ENCODE assay signal across 1 cellular context in genomic region chr10:72272689-72273409, GRCh38.
TF ChIP-seq lines count a peak whose summit lies in the region.

No MANE protein-coding gene starts in this region.

TF ChIP-seq in K562, 482 proteins besides CTCF, POLR2A, EP300 and RAD21 (continued from another document and continues in another):
- TF ChIP-seq, protein P1, sequence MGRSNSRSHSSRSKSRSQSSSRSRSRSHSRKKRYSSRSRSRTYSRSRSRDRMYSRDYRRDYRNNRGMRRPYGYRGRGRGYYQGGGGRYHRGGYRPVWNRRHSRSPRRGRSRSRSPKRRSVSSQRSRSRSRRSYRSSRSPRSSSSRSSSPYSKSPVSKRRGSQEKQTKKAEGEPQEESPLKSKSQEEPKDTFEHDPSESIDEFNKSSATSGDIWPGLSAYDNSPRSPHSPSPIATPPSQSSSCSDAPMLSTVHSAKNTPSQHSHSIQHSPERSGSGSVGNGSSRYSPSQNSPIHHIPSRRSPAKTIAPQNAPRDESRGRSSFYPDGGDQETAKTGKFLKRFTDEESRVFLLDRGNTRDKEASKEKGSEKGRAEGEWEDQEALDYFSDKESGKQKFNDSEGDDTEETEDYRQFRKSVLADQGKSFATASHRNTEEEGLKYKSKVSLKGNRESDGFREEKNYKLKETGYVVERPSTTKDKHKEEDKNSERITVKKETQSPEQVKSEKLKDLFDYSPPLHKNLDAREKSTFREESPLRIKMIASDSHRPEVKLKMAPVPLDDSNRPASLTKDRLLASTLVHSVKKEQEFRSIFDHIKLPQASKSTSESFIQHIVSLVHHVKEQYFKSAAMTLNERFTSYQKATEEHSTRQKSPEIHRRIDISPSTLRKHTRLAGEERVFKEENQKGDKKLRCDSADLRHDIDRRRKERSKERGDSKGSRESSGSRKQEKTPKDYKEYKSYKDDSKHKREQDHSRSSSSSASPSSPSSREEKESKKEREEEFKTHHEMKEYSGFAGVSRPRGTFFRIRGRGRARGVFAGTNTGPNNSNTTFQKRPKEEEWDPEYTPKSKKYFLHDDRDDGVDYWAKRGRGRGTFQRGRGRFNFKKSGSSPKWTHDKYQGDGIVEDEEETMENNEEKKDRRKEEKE (IDR thresholded peaks at IDR 0.05; ENCODE audit: borderline replicate concordance in 1 of 2, control insufficient read depth in 1 of 2, low read depth in 2 of 2, low read length in 1 of 2) = no peak
- TF ChIP-seq ARHGAP35 (IDR thresholded peaks at IDR 0.05; ENCODE audit: partially characterized antibody) = no peak
- no peak for TF ChIP-seq TSC22D4 (tag; IDR thresholded peaks at IDR 0.05)
- TF ChIP-seq ZNF785 (CRISPR knock-in tag; IDR thresholded peaks at IDR 0.05) = no peak
- TF ChIP-seq, protein P2, sequence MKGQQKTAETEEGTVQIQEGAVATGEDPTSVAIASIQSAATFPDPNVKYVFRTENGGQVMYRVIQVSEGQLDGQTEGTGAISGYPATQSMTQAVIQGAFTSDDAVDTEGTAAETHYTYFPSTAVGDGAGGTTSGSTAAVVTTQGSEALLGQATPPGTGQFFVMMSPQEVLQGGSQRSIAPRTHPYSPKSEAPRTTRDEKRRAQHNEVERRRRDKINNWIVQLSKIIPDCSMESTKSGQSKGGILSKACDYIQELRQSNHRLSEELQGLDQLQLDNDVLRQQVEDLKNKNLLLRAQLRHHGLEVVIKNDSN (CRISPR knock-in tag; IDR thresholded peaks at IDR 0.05) = peak; percentile 57
- TF ChIP-seq FOSL1 (tag; conservative IDR thresholded peaks at IDR 0.05) = peak; percentile 78
- TF ChIP-seq KLF1 (tag; IDR thresholded peaks at IDR 0.05) = peak; percentile 91
- TF ChIP-seq, protein P3, sequence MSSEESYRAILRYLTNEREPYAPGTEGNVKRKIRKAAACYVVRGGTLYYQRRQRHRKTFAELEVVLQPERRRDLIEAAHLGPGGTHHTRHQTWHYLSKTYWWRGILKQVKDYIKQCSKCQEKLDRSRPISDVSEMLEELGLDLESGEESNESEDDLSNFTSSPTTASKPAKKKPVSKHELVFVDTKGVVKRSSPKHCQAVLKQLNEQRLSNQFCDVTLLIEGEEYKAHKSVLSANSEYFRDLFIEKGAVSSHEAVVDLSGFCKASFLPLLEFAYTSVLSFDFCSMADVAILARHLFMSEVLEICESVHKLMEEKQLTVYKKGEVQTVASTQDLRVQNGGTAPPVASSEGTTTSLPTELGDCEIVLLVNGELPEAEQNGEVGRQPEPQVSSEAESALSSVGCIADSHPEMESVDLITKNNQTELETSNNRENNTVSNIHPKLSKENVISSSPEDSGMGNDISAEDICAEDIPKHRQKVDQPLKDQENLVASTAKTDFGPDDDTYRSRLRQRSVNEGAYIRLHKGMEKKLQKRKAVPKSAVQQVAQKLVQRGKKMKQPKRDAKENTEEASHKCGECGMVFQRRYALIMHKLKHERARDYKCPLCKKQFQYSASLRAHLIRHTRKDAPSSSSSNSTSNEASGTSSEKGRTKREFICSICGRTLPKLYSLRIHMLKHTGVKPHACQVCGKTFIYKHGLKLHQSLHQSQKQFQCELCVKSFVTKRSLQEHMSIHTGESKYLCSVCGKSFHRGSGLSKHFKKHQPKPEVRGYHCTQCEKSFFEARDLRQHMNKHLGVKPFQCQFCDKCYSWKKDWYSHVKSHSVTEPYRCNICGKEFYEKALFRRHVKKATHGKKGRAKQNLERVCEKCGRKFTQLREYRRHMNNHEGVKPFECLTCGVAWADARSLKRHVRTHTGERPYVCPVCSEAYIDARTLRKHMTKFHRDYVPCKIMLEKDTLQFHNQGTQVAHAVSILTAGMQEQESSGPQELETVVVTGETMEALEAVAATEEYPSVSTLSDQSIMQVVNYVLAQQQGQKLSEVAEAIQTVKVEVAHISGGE (CRISPR knock-in tag; IDR thresholded peaks at IDR 0.05) = no peak
- no peak for TF ChIP-seq MTF1 (CRISPR knock-in tag; IDR thresholded peaks at IDR 0.05; ENCODE audit: borderline replicate concordance)
- TF ChIP-seq CBX3 (IDR thresholded peaks at IDR 0.05; ENCODE audit: borderline replicate concordance in 1 of 2, low read length in 2 of 2) = peak in 1 of 2 experiments; percentile 77; a peak in 2 of 3 replicates
- TF ChIP-seq L3MBTL2 (IDR thresholded peaks at IDR 0.05) = no peak
- no peak for TF ChIP-seq HNRNPH1 (optimal IDR thresholded peaks at IDR 0.05; ENCODE audit: low read depth, low read length)
- TF ChIP-seq ETV1 (tag; conservative IDR thresholded peaks at IDR 0.05; ENCODE audit: low read depth) = peak; percentile 92
- TF ChIP-seq, protein P4, sequence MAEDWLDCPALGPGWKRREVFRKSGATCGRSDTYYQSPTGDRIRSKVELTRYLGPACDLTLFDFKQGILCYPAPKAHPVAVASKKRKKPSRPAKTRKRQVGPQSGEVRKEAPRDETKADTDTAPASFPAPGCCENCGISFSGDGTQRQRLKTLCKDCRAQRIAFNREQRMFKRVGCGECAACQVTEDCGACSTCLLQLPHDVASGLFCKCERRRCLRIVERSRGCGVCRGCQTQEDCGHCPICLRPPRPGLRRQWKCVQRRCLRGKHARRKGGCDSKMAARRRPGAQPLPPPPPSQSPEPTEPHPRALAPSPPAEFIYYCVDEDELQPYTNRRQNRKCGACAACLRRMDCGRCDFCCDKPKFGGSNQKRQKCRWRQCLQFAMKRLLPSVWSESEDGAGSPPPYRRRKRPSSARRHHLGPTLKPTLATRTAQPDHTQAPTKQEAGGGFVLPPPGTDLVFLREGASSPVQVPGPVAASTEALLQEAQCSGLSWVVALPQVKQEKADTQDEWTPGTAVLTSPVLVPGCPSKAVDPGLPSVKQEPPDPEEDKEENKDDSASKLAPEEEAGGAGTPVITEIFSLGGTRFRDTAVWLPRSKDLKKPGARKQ (CRISPR knock-in tag; IDR thresholded peaks at IDR 0.05) = no peak
- 0 out of 2 replicates have a peak, but pooled peaks have one; percentile 25 for TF ChIP-seq ZNF133 (CRISPR knock-in tag; IDR thresholded peaks at IDR 0.05)
- TF ChIP-seq RNF2 (IDR thresholded peaks at IDR 0.05) = no peak
- TF ChIP-seq ZNF57 (CRISPR knock-in tag; IDR thresholded peaks at IDR 0.05) = no peak; the same call in 1 of the 2 replicates
- TF ChIP-seq MTA3 (IDR thresholded peaks at IDR 0.05; ENCODE audit: borderline replicate concordance) = no peak
- TF ChIP-seq, protein P5, sequence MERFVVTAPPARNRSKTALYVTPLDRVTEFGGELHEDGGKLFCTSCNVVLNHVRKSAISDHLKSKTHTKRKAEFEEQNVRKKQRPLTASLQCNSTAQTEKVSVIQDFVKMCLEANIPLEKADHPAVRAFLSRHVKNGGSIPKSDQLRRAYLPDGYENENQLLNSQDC (CRISPR knock-in tag; IDR thresholded peaks at IDR 0.05) = no peak; the same call in 1 of the 2 replicates
- no peak for TF ChIP-seq MCM7 (IDR thresholded peaks at IDR 0.05)
- TF ChIP-seq EGR1 (conservative IDR thresholded peaks at IDR 0.05) = no peak
- TF ChIP-seq MECOM (CRISPR knock-in tag; IDR thresholded peaks at IDR 0.05) = peak; percentile 74
- TF ChIP-seq GABPA (tag; conservative IDR thresholded peaks at IDR 0.05; ENCODE audit: low read depth) = no peak
- no peak for TF ChIP-seq ZNF217 (CRISPR knock-in tag; IDR thresholded peaks at IDR 0.05)
- TF ChIP-seq SNAPC5 (CRISPR knock-in tag; IDR thresholded peaks at IDR 0.05) = no peak
- TF ChIP-seq, protein P6, sequence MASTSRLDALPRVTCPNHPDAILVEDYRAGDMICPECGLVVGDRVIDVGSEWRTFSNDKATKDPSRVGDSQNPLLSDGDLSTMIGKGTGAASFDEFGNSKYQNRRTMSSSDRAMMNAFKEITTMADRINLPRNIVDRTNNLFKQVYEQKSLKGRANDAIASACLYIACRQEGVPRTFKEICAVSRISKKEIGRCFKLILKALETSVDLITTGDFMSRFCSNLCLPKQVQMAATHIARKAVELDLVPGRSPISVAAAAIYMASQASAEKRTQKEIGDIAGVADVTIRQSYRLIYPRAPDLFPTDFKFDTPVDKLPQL (IDR thresholded peaks at IDR 0.05; ENCODE audit: extremely low read depth, insufficient read length) = no peak
- no peak for TF ChIP-seq MCM5 (IDR thresholded peaks at IDR 0.05; ENCODE audit: low read depth)
- peak; percentile 41; the same call in 1 of the 2 replicates for TF ChIP-seq MAX (CRISPR knock-in tag; IDR thresholded peaks at IDR 0.05)
- TF ChIP-seq CBX1 (IDR thresholded peaks at IDR 0.05; ENCODE audit: low read depth) = peak; percentile 87
- TF ChIP-seq HDGF (IDR thresholded peaks at IDR 0.05) = no peak
- TF ChIP-seq, protein P7, sequence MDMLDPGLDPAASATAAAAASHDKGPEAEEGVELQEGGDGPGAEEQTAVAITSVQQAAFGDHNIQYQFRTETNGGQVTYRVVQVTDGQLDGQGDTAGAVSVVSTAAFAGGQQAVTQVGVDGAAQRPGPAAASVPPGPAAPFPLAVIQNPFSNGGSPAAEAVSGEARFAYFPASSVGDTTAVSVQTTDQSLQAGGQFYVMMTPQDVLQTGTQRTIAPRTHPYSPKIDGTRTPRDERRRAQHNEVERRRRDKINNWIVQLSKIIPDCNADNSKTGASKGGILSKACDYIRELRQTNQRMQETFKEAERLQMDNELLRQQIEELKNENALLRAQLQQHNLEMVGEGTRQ (CRISPR knock-in tag; IDR thresholded peaks at IDR 0.05) = no peak
- TF ChIP-seq ZNF143 (CRISPR knock-in tag; IDR thresholded peaks at IDR 0.05) = peak; percentile 58; the same call in 1 of the 2 replicates
- no peak for TF ChIP-seq ZNF280A (IDR thresholded peaks at IDR 0.05; ENCODE audit: low read depth, partially characterized antibody)
- TF ChIP-seq SMAD3 (CRISPR knock-in tag; conservative IDR thresholded peaks at IDR 0.05) = 0 out of 2 replicates have a peak, but pooled peaks have one; percentile 5
- TF ChIP-seq CUX1 (CRISPR knock-in tag; IDR thresholded peaks at IDR 0.05) = no peak
- TF ChIP-seq KAT8 (IDR thresholded peaks at IDR 0.05; ENCODE audit: low read depth) = no peak
- peak; percentile 10; the same call in 1 of the 2 replicates for TF ChIP-seq ZNF311 (CRISPR knock-in tag; IDR thresholded peaks at IDR 0.05)
- TF ChIP-seq GATA2 (CRISPR knock-in tag; IDR thresholded peaks at IDR 0.05) = peak; percentile 92
- peak; percentile 98 for TF ChIP-seq CC2D1A (IDR thresholded peaks at IDR 0.05)
- TF ChIP-seq HMG20B (CRISPR knock-in tag; IDR thresholded peaks at IDR 0.05) = peak; percentile 59; the same call in 1 of the 2 replicates
